Comparison of ENCODE assay signal across 20 cellular contexts in genomic region chr3:116378077-116378476, GRCh38.
DNase-seq lines count a peak whose midpoint lies in the region; ATAC-seq and TF ChIP-seq lines count a peak whose summit lies in the region.
"Had no signal": no experiment of that assay in that cellular context is flagged by ENCODE, and none has a peak within 500 bp of the region (broad histone marks: within the 10 kb centered on the region; RNA-seq: fewer than 3 reads in every experiment).

No MANE protein-coding gene starts in this region.

- DNase-seq in G401 (ENCODE audit: low spot score): peak; percentile 66
- no peak for DNase-seq in SK-N-MC (ENCODE audit: low read depth, low spot score)
- DNase-seq in cerebellar cortex (ENCODE audit: low spot score): peak; percentile 57
- DNase-seq in kidney epithelial cell (ENCODE audit: low read depth): peak; percentile 38
- DNase-seq in upper lobe of right lung: no peak
- DNase-seq in mesendoderm: no peak
- DNase-seq in AML-193 (lab: John Stamatoyannopoulos, UW): no peak
- DNase-seq: CD4-positive, alpha-beta T cell; CD8-positive, alpha-beta memory T cell; DMS 273 treated with DMSO at 0.1 percent for 48 hours; DMS79; EL; GF-D8; GM23248; H7 had no signal

- TF ChIP-seq CTCF in kidney epithelial cell (IDR thresholded peaks at IDR 0.05; ENCODE audit: insufficient read depth, low read length, poor library complexity, severe bottlenecking) (no peak), upper lobe of right lung (IDR thresholded peaks at IDR 0.05) (no peak)

- no peak overlapping the region for H2BK120ac ChIP-seq in mesendoderm (ENCODE audit: low read depth, low read length)

- ATAC-seq in GM19452 (IDR thresholded peaks at IDR 0.05; ENCODE audit: unreplicated experiment): no peak
- no peak for ATAC-seq in upper lobe of right lung
- ATAC-seq: HCT116 had no signal

- no peak overlapping the region for H2BK15ac ChIP-seq in mesendoderm (replicated peaks; ENCODE audit: low read depth)

- no peak overlapping the region for H3K4me3 ChIP-seq in SK-N-MC
- H3K4me3 ChIP-seq in kidney epithelial cell (ENCODE audit: low read depth, low read length): no peak overlapping the region
- H3K4me3 ChIP-seq in upper lobe of right lung: no peak overlapping the region
- no peak overlapping the region for H3K4me3 ChIP-seq in mesendoderm (ENCODE audit: low read length)
- H3K4me3 ChIP-seq: BLaER1 treated with 17β-estradiol and CSF1 and Interleukin-3, amounts not matched to agents 10 nM and 100 nM; GM23248 had no signal

- no peak overlapping the region for H3K18ac ChIP-seq in mesendoderm (ENCODE audit: low read length)

- no peak overlapping the region for H3K9ac ChIP-seq in SK-N-MC (ENCODE audit: insufficient read length)
- H3K9ac ChIP-seq in mesendoderm (ENCODE audit: low read length): no peak overlapping the region
- H3K9ac ChIP-seq: BLaER1 treated with 17β-estradiol and CSF1 and Interleukin-3, amounts not matched to agents 10 nM and 100 nM; GM23248 had no signal

- H3K27ac ChIP-seq in SK-N-MC (peak overlapping the region; percentile 44), upper lobe of right lung (no peak overlapping the region), mesendoderm (ENCODE audit: low read depth, low read length) (no peak overlapping the region)
- H3K27ac ChIP-seq: 22Rv1; BLaER1 treated with 17β-estradiol and CSF1 and Interleukin-3, amounts not matched to agents 10 nM and 100 nM; GM23248 had no signal

- no peak overlapping the region for H3K23ac ChIP-seq in mesendoderm (ENCODE audit: low read length)

- no peak overlapping the region for H3K56ac ChIP-seq in mesendoderm (ENCODE audit: low read length)

- intact Hi-C loops in upper lobe of right lung (cut with DNase I): no loop called here

- H3K4me1 ChIP-seq in upper lobe of right lung (no peaks in the 10 kb centered on the region), mesendoderm (ENCODE audit: control insufficient read depth, low read depth, low read length) (no peaks in the 10 kb centered on the region)
- H3K4me1 ChIP-seq: BE2C had no signal

- no peak overlapping the region for H4K8ac ChIP-seq in mesendoderm (ENCODE audit: low read depth, low read length)

- peaks cover 7% of the 10 kb centered on the region; the same call in 1 of the 2 replicates for H3K36me3 ChIP-seq in SK-N-MC (ENCODE audit: insufficient read depth, low read length)
- no peaks in the 10 kb centered on the region for H3K36me3 ChIP-seq in kidney epithelial cell (ENCODE audit: control insufficient read depth, insufficient read depth, low read length)
- no peaks in the 10 kb centered on the region for H3K36me3 ChIP-seq in upper lobe of right lung
- H3K36me3 ChIP-seq in mesendoderm (ENCODE audit: control insufficient read depth, insufficient read depth, low read length): no peaks in the 10 kb centered on the region
- H3K36me3 ChIP-seq: BE2C; BLaER1 treated with 17β-estradiol and CSF1 and Interleukin-3, amounts not matched to agents 10 nM and 100 nM had no signal

- H2AK5ac ChIP-seq in mesendoderm (ENCODE audit: low read length): no peak overlapping the region

- H3K9me3 ChIP-seq in SK-N-MC (ENCODE audit: low read depth, low read length) (no peaks in the 10 kb centered on the region), upper lobe of right lung (no peaks in the 10 kb centered on the region)
- H3K9me3 ChIP-seq: BE2C; BLaER1 treated with 17β-estradiol and CSF1 and Interleukin-3, amounts not matched to agents 10 nM and 100 nM had no signal

- H3K4me2 ChIP-seq in mesendoderm (ENCODE audit: low read length): no peak overlapping the region
- H3K4me2 ChIP-seq: BLaER1 treated with 17β-estradiol and CSF1 and Interleukin-3, amounts not matched to agents 10 nM and 100 nM had no signal

- H3K4ac ChIP-seq in mesendoderm (ENCODE audit: low read depth, low read length): no peak overlapping the region

- WGBS in mesendoderm (ENCODE audit: extremely low coverage, insufficient coverage, low lambda C conversion rate): no CpG with 5 or more reads among the region's 1 CpG

- no peaks in the 10 kb centered on the region for H3K79me1 ChIP-seq in mesendoderm (ENCODE audit: low read length)

- H3K27me3 ChIP-seq in kidney epithelial cell (ENCODE audit: control insufficient read depth, insufficient read depth, low read length) (no peaks in the 10 kb centered on the region), upper lobe of right lung (no peaks in the 10 kb centered on the region), mesendoderm (ENCODE audit: insufficient read depth, low read length, poor library complexity) (no peaks in the 10 kb centered on the region)
- H3K27me3 ChIP-seq: BE2C; BLaER1 treated with 17β-estradiol and CSF1 and Interleukin-3, amounts not matched to agents 10 nM and 100 nM had no signal

- no peak overlapping the region for H2BK5ac ChIP-seq in mesendoderm (ENCODE audit: low read length)

- H3K79me2 ChIP-seq in mesendoderm (ENCODE audit: control insufficient read depth, insufficient read depth, low read length): no peaks in the 10 kb centered on the region

- no peak overlapping the region for H4K5ac ChIP-seq in mesendoderm (ENCODE audit: low read length)

- in situ Hi-C loops in G401 (cut with HindIII; ENCODE audit: low sequenced_read_pairs): no loop called here

Comparison
In these comparisons a context has a peak if more than half of its experiments do, and no peak if none do; other contexts are left out.
1. DNase-seq: peak in G401 (single experiment), cerebellar cortex (single experiment) and kidney epithelial cell (single experiment); none in SK-N-MC (single experiment), upper lobe of right lung (single experiment), mesendoderm (single experiment) and AML-193 (0 of 2).